17 cellular contexts compared by ENCODE assay signal in genomic region chr10:32990811-32991210, GRCh38.
"Had no signal": no experiment of that assay in that cellular context is flagged by ENCODE, and none has a peak within 500 bp of the region (broad histone marks: within the 10 kb centered on the region; RNA-seq: fewer than 3 reads in every experiment).

No MANE protein-coding gene starts in this region.

- H3K4me1 ChIP-seq: suprapubic skin, uterus had no signal

- H3K4me3 ChIP-seq: heart left ventricle, lung, suprapubic skin, thyroid gland, upper lobe of left lung, uterus had no signal

- H3K27ac ChIP-seq: heart left ventricle, neutrophil, suprapubic skin, thyroid gland, upper lobe of left lung, uterus had no signal

- H3K4me3 Mint-ChIP-seq: naive B cell, nephron progenitor cell had no signal

- H3K9me3 ChIP-seq: neutrophil, suprapubic skin, thyroid gland, upper lobe of left lung, uterus had no signal

- H3K36me3 ChIP-seq: heart left ventricle, neutrophil, suprapubic skin, thyroid gland, upper lobe of left lung, uterus had no signal

- H3K36me3 Mint-ChIP-seq: naive B cell had no signal

- DNase-seq: effector memory CD4-positive, alpha-beta T cell; heart left ventricle; hippocampal formation; left colon; left ventricle myocardium superior; mesendoderm; naive B cell; nephron progenitor cell; stimulated activated naive CD8-positive, alpha-beta T cell treated with anti-CD3 and anti-CD28 coated beads, Interleukin-15, Interleukin-2, amounts not matched to agents 100 U/mL and 50 U/mL, for 24 hours; thyroid gland; upper lobe of left lung; uterus had no signal

- H3K27me3 ChIP-seq: heart left ventricle, neutrophil, suprapubic skin, thyroid gland, upper lobe of left lung, uterus had no signal

- ATAC-seq: esophagus mucosa; heart left ventricle; left colon; left ventricle myocardium superior; sciatic nerve; stimulated activated naive CD8-positive, alpha-beta T cell treated with anti-CD3 and anti-CD28 coated beads, Interleukin-15, Interleukin-2, amounts not matched to agents 100 U/mL and 50 U/mL, for 24 hours had no signal

- H3K27ac Mint-ChIP-seq: naive B cell, nephron progenitor cell had no signal
